ENCODE assay signal across 1 cellular context in genomic region chr2:46512185-46512584, GRCh38.
TF ChIP-seq lines count a peak whose summit lies in the region.

No MANE protein-coding gene starts in this region.

TF ChIP-seq in HepG2, 621 proteins besides CTCF, POLR2A, EP300 and RAD21:
- TF ChIP-seq ZUFSP (CRISPR knock-in tag; IDR thresholded peaks at IDR 0.05; ENCODE audit: borderline replicate concordance) (no peak), TRIM24 (CRISPR knock-in tag; IDR thresholded peaks at IDR 0.05) (no peak), SIN3A (IDR thresholded peaks at IDR 0.05; ENCODE audit: borderline replicate concordance, low read depth, low read length) (no peak), NFRKB (IDR thresholded peaks at IDR 0.05) (no peak), YEATS4 (CRISPR knock-in tag; IDR thresholded peaks at IDR 0.05; ENCODE audit: borderline replicate concordance) (no peak), CEBPG (CRISPR knock-in tag; IDR thresholded peaks at IDR 0.05) (no peak), ZNF580 (CRISPR knock-in tag; IDR thresholded peaks at IDR 0.05; ENCODE audit: borderline replicate concordance, low read depth) (no peak)
